ENCODE assay signal across 8 cellular contexts in the genomic region with DNA sequence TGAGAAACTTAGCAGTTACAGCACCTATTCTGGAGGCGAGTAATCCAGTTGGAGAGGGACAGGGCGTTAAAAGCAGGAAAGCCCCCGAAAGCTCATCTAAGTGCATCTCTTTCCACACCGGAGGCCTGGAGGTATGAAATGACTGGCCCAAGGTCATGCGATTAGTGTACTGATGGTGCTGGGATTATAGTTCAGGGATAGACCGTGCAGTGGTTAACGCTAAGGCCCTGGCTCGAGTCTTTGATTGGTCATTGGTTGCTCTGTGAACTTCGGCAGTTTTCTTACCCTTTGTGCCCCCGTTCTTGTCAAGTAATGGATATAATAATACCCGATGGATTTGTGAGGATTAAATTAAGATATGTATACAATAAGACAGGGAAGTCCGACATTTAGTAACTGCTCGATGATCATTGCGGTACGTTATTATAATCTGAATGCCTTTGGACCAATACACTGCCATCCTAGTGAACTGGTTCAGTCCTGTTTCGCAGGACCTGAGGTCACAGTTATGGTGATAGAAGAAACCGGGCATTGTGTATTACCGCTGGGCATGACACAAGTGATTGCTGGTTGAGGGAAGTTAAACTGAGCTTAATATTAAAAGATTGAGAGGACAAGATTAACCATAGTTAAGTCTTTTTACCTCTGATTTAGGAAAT. TPM values are rescaled to one million over a fixed set of nuclear protein-coding genes. Genes with fewer than 3 reads are reported as not detected.
DNase-seq lines count a peak whose midpoint lies in the region; TF ChIP-seq lines count a peak whose summit lies in the region.

No MANE protein-coding gene starts in this region.

- H3K9me3 Mint-ChIP-seq in progenitor cell of endocrine pancreas (ENCODE audit: low read depth), result no peaks in the 10 kb centered on the region

- TF ChIP-seq CTCF in progenitor cell of endocrine pancreas (IDR thresholded peaks at IDR 0.05; ENCODE audit: unreplicated experiment), result no peak

- peaks cover 16% of the 10 kb centered on the region for H3K36me3 Mint-ChIP-seq in progenitor cell of endocrine pancreas (ENCODE audit: insufficient read depth)

- peak overlapping the region; percentile 98 for H3K4me3 Mint-ChIP-seq in progenitor cell of endocrine pancreas (ENCODE audit: low read depth)

- H3K27ac Mint-ChIP-seq in progenitor cell of endocrine pancreas, result peak overlapping the region; percentile 100

- no peaks in the 10 kb centered on the region for H3K27me3 Mint-ChIP-seq in progenitor cell of endocrine pancreas

- H3K4me1 Mint-ChIP-seq in progenitor cell of endocrine pancreas (ENCODE audit: low read depth), result peaks cover 23% of the 10 kb centered on the region

- DNase-seq in activated effector memory CD4-positive, alpha-beta T cell treated with anti-CD3 and anti-CD28 coated beads, Interleukin-2, amount 50 U/mL, for 16 hours, result peak; percentile 76
- DNase-seq in activated effector memory CD4-positive, alpha-beta T cell treated with Interleukin-2 at 50 U/mL for 16 hours, result no peak
- peak; percentile 37 for DNase-seq in M059J (ENCODE audit: low read depth)
- peak; percentile 67 to 68 for DNase-seq in activated T-cell treated with anti-CD3 and anti-CD28 coated beads, Interleukin-2, amount 50 U/mL, for 48 hours
- peak; percentile 25 for DNase-seq in foreskin melanocyte
- no peak for DNase-seq in progenitor cell of endocrine pancreas (ENCODE audit: low spot score, unreplicated experiment)
- no peak for DNase-seq in NCI-H1092 treated with DMSO at 0.1 percent for 48 hours (lab: John Stamatoyannopoulos, UW)
- no peak for DNase-seq in cerebellar cortex (ENCODE audit: low spot score)

RNA-seq across cellular contexts. Expression of gene CANX, which starts 1.0 kb away (rescaled TPM):
- 625 and 681 TPM in 2 replicates for total RNA-seq in M059J (2014; rRNA removed; shearing (Covaris generic))
- 571 and 574 TPM in 2 replicates for total RNA-seq in progenitor cell of endocrine pancreas

RNA-seq across cellular contexts. Expression of gene CBY3, which starts 18.9 kb away (rescaled TPM):
- not detected in 2 replicates for total RNA-seq in M059J (2014; rRNA removed; shearing (Covaris generic))
- total RNA-seq in progenitor cell of endocrine pancreas, result not detected in 2 replicates

RNA-seq across cellular contexts. Expression of gene MAML1, which starts 32.9 kb away (rescaled TPM):
- total RNA-seq in M059J (2014; rRNA removed; shearing (Covaris generic)), result 7.5 and 17.2 TPM in 2 replicates
- 51.8 and 54.8 TPM in 2 replicates for total RNA-seq in progenitor cell of endocrine pancreas

Comparison
In these comparisons a context has a peak if more than half of its experiments do, and no peak if none do; other contexts are left out.
1. DNase-seq: peak in activated effector memory CD4-positive, alpha-beta T cell treated with anti-CD3 and anti-CD28 coated beads, Interleukin-2, amount 50 U/mL, for 16 hours (single experiment), M059J (single experiment), activated T-cell treated with anti-CD3 and anti-CD28 coated beads, Interleukin-2, amount 50 U/mL, for 48 hours (2 of 2) and foreskin melanocyte (single experiment); none in activated effector memory CD4-positive, alpha-beta T cell treated with Interleukin-2 at 50 U/mL for 16 hours (single experiment), progenitor cell of endocrine pancreas (single experiment), NCI-H1092 treated with DMSO at 0.1 percent for 48 hours (single experiment) and cerebellar cortex (single experiment).